1 cellular context compared by ENCODE assay signal in genomic region chr12:51028126-51028810, GRCh38.
A peak's percentile ranks its signal among the peaks of the same experiment; 100 is the strongest.
TF ChIP-seq lines count a peak whose summit lies in the region.

No MANE protein-coding gene starts in this region.

TF ChIP-seq in HepG2, 621 proteins besides CTCF, POLR2A, EP300 and RAD21 (continues in another document):
- TF ChIP-seq AHR (CRISPR knock-in tag; IDR thresholded peaks at IDR 0.05), result no peak
- no peak for TF ChIP-seq ZNF431 (CRISPR knock-in tag; IDR thresholded peaks at IDR 0.05; ENCODE audit: borderline replicate concordance, low read depth)
- no peak for TF ChIP-seq SIN3B (IDR thresholded peaks at IDR 0.05; ENCODE audit: low read length)
- TF ChIP-seq, protein P1, sequence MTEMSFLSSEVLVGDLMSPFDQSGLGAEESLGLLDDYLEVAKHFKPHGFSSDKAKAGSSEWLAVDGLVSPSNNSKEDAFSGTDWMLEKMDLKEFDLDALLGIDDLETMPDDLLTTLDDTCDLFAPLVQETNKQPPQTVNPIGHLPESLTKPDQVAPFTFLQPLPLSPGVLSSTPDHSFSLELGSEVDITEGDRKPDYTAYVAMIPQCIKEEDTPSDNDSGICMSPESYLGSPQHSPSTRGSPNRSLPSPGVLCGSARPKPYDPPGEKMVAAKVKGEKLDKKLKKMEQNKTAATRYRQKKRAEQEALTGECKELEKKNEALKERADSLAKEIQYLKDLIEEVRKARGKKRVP (CRISPR knock-in tag; IDR thresholded peaks at IDR 0.05), result no peak
- 0 out of 2 replicates have a peak, but pooled peaks have one; percentile 35 for TF ChIP-seq ZKSCAN8 (CRISPR knock-in tag; IDR thresholded peaks at IDR 0.05; ENCODE audit: borderline replicate concordance)
- TF ChIP-seq ZBTB39 (CRISPR knock-in tag; IDR thresholded peaks at IDR 0.05), result no peak
- no peak for TF ChIP-seq CREB1 (IDR thresholded peaks at IDR 0.05)
- no peak for TF ChIP-seq CREB1 (CRISPR knock-in tag; IDR thresholded peaks at IDR 0.05)
- no peak for TF ChIP-seq SP1 (IDR thresholded peaks at IDR 0.05)
- TF ChIP-seq SP1 (CRISPR knock-in tag; IDR thresholded peaks at IDR 0.05), result no peak
- no peak for TF ChIP-seq ZC3H4 (CRISPR knock-in tag; IDR thresholded peaks at IDR 0.05; ENCODE audit: borderline replicate concordance)
- no peak for TF ChIP-seq FOXJ3 (CRISPR knock-in tag; IDR thresholded peaks at IDR 0.05; ENCODE audit: borderline replicate concordance)
- TF ChIP-seq, protein P2, sequence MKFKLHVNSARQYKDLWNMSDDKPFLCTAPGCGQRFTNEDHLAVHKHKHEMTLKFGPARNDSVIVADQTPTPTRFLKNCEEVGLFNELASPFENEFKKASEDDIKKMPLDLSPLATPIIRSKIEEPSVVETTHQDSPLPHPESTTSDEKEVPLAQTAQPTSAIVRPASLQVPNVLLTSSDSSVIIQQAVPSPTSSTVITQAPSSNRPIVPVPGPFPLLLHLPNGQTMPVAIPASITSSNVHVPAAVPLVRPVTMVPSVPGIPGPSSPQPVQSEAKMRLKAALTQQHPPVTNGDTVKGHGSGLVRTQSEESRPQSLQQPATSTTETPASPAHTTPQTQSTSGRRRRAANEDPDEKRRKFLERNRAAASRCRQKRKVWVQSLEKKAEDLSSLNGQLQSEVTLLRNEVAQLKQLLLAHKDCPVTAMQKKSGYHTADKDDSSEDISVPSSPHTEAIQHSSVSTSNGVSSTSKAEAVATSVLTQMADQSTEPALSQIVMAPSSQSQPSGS (CRISPR knock-in tag; IDR thresholded peaks at IDR 0.05), result no peak
- TF ChIP-seq, protein P3, sequence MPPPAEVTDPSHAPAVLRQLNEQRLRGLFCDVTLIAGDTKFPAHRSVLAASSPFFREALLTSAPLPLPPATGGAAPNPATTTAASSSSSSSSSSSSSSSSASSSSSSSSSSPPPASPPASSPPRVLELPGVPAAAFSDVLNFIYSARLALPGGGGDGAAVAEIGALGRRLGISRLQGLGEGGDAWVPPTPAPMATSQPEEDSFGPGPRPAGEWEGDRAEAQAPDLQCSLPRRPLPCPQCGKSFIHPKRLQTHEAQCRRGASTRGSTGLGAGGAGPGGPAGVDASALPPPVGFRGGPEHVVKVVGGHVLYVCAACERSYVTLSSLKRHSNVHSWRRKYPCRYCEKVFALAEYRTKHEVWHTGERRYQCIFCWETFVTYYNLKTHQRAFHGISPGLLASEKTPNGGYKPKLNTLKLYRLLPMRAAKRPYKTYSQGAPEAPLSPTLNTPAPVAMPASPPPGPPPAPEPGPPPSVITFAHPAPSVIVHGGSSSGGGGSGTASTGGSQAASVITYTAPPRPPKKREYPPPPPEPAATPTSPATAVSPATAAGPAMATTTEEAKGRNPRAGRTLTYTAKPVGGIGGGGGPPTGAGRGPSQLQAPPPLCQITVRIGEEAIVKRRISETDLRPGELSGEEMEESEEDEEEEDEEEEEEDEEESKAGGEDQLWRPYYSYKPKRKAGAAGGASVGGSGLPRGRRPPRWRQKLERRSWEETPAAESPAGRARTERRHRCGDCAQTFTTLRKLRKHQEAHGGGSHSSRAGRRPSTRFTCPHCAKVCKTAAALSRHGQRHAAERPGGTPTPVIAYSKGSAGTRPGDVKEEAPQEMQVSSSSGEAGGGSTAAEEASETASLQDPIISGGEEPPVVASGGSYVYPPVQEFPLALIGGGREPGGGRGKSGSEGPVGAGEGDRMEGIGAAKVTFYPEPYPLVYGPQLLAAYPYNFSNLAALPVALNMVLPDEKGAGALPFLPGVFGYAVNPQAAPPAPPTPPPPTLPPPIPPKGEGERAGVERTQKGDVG (CRISPR knock-in tag; IDR thresholded peaks at IDR 0.05; ENCODE audit: borderline replicate concordance), result no peak
- TF ChIP-seq TRAFD1 (CRISPR knock-in tag; IDR thresholded peaks at IDR 0.05; ENCODE audit: borderline replicate concordance), result no peak
- TF ChIP-seq ZNF841 (CRISPR knock-in tag; IDR thresholded peaks at IDR 0.05; ENCODE audit: borderline replicate concordance), result no peak
- no peak for TF ChIP-seq CCDC6 (CRISPR knock-in tag; IDR thresholded peaks at IDR 0.05)
- peak; percentile 33; the same call in 1 of the 2 replicates for TF ChIP-seq ELF3 (CRISPR knock-in tag; IDR thresholded peaks at IDR 0.05)
- TF ChIP-seq HMGXB4 (CRISPR knock-in tag; IDR thresholded peaks at IDR 0.05; ENCODE audit: borderline replicate concordance in 1 of 2, low read depth in 1 of 2), result peak in 1 of 2 experiments; percentile 49; a peak in 2 of 4 replicates
- no peak for TF ChIP-seq ZNF547 (CRISPR knock-in tag; IDR thresholded peaks at IDR 0.05)
- no peak for TF ChIP-seq ZC3H13 (CRISPR knock-in tag; IDR thresholded peaks at IDR 0.05)
- no peak for TF ChIP-seq E2F2 (CRISPR knock-in tag; IDR thresholded peaks at IDR 0.05; ENCODE audit: borderline replicate concordance)
- no peak for TF ChIP-seq ZNF839 (CRISPR knock-in tag; IDR thresholded peaks at IDR 0.05; ENCODE audit: borderline replicate concordance)
- TF ChIP-seq SMAD3 (CRISPR knock-in tag; IDR thresholded peaks at IDR 0.05), result no peak
- TF ChIP-seq ZMYM2 (CRISPR knock-in tag; IDR thresholded peaks at IDR 0.05), result no peak
- no peak for TF ChIP-seq LBX2 (CRISPR knock-in tag; IDR thresholded peaks at IDR 0.05; ENCODE audit: borderline replicate concordance)
- no peak for TF ChIP-seq ELF4 (CRISPR knock-in tag; IDR thresholded peaks at IDR 0.05; ENCODE audit: borderline replicate concordance)
- no peak for TF ChIP-seq NFIC (IDR thresholded peaks at IDR 0.05; ENCODE audit: low read length)
- TF ChIP-seq ZNF362 (CRISPR knock-in tag; IDR thresholded peaks at IDR 0.05; ENCODE audit: borderline replicate concordance), result no peak
- TF ChIP-seq MAFF (IDR thresholded peaks at IDR 0.05; ENCODE audit: low read depth, low read length), result no peak
- no peak for TF ChIP-seq BRCA1 (CRISPR knock-in tag; IDR thresholded peaks at IDR 0.05)
- TF ChIP-seq ZNF343 (CRISPR knock-in tag; IDR thresholded peaks at IDR 0.05), result no peak
- no peak for TF ChIP-seq ZNF781 (CRISPR knock-in tag; IDR thresholded peaks at IDR 0.05; ENCODE audit: borderline replicate concordance, not compliant biosample characterization)
- no peak for TF ChIP-seq ZFY (CRISPR knock-in tag; IDR thresholded peaks at IDR 0.05)
- TF ChIP-seq SMARCE1 (IDR thresholded peaks at IDR 0.05; ENCODE audit: borderline replicate concordance), result no peak
- no peak for TF ChIP-seq ZNF274 (CRISPR knock-in tag; IDR thresholded peaks at IDR 0.05)
- TF ChIP-seq DNMT3B (CRISPR knock-in tag; conservative IDR thresholded peaks at IDR 0.05), result no peak
- no peak for TF ChIP-seq SNAI1 (CRISPR knock-in tag; IDR thresholded peaks at IDR 0.05; ENCODE audit: borderline replicate concordance)
- no peak for TF ChIP-seq HDAC1 (CRISPR knock-in tag; IDR thresholded peaks at IDR 0.05)
- no peak for TF ChIP-seq ZNF564 (CRISPR knock-in tag; IDR thresholded peaks at IDR 0.05)
- no peak for TF ChIP-seq ZSCAN9 (CRISPR knock-in tag; IDR thresholded peaks at IDR 0.05; ENCODE audit: borderline replicate concordance)
- no peak for TF ChIP-seq PHB2 (IDR thresholded peaks at IDR 0.05; ENCODE audit: partially characterized antibody)
- no peak for TF ChIP-seq TCF7 (IDR thresholded peaks at IDR 0.05; ENCODE audit: low read depth)
- TF ChIP-seq KAT8 (CRISPR knock-in tag; IDR thresholded peaks at IDR 0.05), result 0 out of 2 replicates have a peak, but pooled peaks have one; percentile 25
- no peak for TF ChIP-seq ZMAT5 (CRISPR knock-in tag; IDR thresholded peaks at IDR 0.05; ENCODE audit: borderline replicate concordance, low read depth)
- TF ChIP-seq RXRA (CRISPR knock-in tag; IDR thresholded peaks at IDR 0.05), result no peak
- TF ChIP-seq SAFB2 (CRISPR knock-in tag; IDR thresholded peaks at IDR 0.05; ENCODE audit: borderline replicate concordance, low read depth), result no peak
- TF ChIP-seq STAG1 (CRISPR knock-in tag; IDR thresholded peaks at IDR 0.05), result peak; percentile 79
- TF ChIP-seq, protein P4, sequence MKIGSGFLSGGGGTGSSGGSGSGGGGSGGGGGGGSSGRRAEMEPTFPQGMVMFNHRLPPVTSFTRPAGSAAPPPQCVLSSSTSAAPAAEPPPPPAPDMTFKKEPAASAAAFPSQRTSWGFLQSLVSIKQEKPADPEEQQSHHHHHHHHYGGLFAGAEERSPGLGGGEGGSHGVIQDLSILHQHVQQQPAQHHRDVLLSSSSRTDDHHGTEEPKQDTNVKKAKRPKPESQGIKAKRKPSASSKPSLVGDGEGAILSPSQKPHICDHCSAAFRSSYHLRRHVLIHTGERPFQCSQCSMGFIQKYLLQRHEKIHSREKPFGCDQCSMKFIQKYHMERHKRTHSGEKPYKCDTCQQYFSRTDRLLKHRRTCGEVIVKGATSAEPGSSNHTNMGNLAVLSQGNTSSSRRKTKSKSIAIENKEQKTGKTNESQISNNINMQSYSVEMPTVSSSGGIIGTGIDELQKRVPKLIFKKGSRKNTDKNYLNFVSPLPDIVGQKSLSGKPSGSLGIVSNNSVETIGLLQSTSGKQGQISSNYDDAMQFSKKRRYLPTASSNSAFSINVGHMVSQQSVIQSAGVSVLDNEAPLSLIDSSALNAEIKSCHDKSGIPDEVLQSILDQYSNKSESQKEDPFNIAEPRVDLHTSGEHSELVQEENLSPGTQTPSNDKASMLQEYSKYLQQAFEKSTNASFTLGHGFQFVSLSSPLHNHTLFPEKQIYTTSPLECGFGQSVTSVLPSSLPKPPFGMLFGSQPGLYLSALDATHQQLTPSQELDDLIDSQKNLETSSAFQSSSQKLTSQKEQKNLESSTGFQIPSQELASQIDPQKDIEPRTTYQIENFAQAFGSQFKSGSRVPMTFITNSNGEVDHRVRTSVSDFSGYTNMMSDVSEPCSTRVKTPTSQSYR (CRISPR knock-in tag; IDR thresholded peaks at IDR 0.05; ENCODE audit: borderline replicate concordance), result no peak
- peak; percentile 59; the same call in 1 of the 2 replicates for TF ChIP-seq SMC3 (IDR thresholded peaks at IDR 0.05; ENCODE audit: low read length)
- no peak for TF ChIP-seq GTF3A (CRISPR knock-in tag; conservative IDR thresholded peaks at IDR 0.05)
- TF ChIP-seq TAF1 (CRISPR knock-in tag; IDR thresholded peaks at IDR 0.05), result 0 out of 2 replicates have a peak, but pooled peaks have one; percentile 27
- TF ChIP-seq ZNF740 (CRISPR knock-in tag; IDR thresholded peaks at IDR 0.05), result no peak
